1 cellular context compared by ENCODE assay signal in genomic region chr2:134119672-134120159, GRCh38.
TF ChIP-seq lines count a peak whose summit lies in the region.

No MANE protein-coding gene starts in this region.

TF ChIP-seq in HepG2, 621 proteins besides CTCF, POLR2A, EP300 and RAD21 (continued from another document and continues in another):
- TF ChIP-seq, protein P1, sequence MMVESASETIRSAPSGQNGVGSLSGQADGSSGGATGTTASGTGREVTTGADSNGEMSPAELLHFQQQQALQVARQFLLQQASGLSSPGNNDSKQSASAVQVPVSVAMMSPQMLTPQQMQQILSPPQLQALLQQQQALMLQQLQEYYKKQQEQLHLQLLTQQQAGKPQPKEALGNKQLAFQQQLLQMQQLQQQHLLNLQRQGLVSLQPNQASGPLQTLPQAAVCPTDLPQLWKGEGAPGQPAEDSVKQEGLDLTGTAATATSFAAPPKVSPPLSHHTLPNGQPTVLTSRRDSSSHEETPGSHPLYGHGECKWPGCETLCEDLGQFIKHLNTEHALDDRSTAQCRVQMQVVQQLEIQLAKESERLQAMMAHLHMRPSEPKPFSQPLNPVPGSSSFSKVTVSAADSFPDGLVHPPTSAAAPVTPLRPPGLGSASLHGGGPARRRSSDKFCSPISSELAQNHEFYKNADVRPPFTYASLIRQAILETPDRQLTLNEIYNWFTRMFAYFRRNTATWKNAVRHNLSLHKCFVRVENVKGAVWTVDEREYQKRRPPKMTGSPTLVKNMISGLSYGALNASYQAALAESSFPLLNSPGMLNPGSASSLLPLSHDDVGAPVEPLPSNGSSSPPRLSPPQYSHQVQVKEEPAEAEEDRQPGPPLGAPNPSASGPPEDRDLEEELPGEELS (CRISPR knock-in tag; IDR thresholded peaks at IDR 0.05): peak; percentile 58
- TF ChIP-seq ZNF577 (CRISPR knock-in tag; IDR thresholded peaks at IDR 0.05; ENCODE audit: borderline replicate concordance, low read depth) (no peak), ZBTB21 (CRISPR knock-in tag; IDR thresholded peaks at IDR 0.05) (no peak), ZNF83 (CRISPR knock-in tag; IDR thresholded peaks at IDR 0.05; ENCODE audit: borderline replicate concordance) (no peak; the same call in 1 of the 2 replicates), AGO2 (optimal IDR thresholded peaks at IDR 0.05; ENCODE audit: low read depth, low read length) (no peak), MTF2 (CRISPR knock-in tag; IDR thresholded peaks at IDR 0.05; ENCODE audit: borderline replicate concordance) (no peak), PAX8 (CRISPR knock-in tag; IDR thresholded peaks at IDR 0.05; ENCODE audit: borderline replicate concordance) (0 out of 2 replicates have a peak, but pooled peaks have one; percentile 42), MIER3 (CRISPR knock-in tag; IDR thresholded peaks at IDR 0.05; ENCODE audit: borderline replicate concordance) (no peak), ZNF75D (CRISPR knock-in tag; IDR thresholded peaks at IDR 0.05; ENCODE audit: borderline replicate concordance) (no peak), PREB (CRISPR knock-in tag; IDR thresholded peaks at IDR 0.05) (peak; percentile 42; the same call in 1 of the 2 replicates), ZNF121 (CRISPR knock-in tag; IDR thresholded peaks at IDR 0.05) (no peak), NAIF1 (CRISPR knock-in tag; IDR thresholded peaks at IDR 0.05; ENCODE audit: borderline replicate concordance) (no peak), GATAD1 (CRISPR knock-in tag; IDR thresholded peaks at IDR 0.05) (peak; percentile 51; the same call in 1 of the 2 replicates), ZNF720 (CRISPR knock-in tag; IDR thresholded peaks at IDR 0.05) (no peak), PHF20 (CRISPR knock-in tag; IDR thresholded peaks at IDR 0.05) (no peak; the same call in 1 of the 2 replicates), SMYD3 (CRISPR knock-in tag; IDR thresholded peaks at IDR 0.05) (no peak), ZNF124 (CRISPR knock-in tag; IDR thresholded peaks at IDR 0.05) (no peak; the same call in 1 of the 2 replicates), ZFP82 (CRISPR knock-in tag; IDR thresholded peaks at IDR 0.05; ENCODE audit: borderline replicate concordance) (no peak), ZBTB20 (CRISPR knock-in tag; IDR thresholded peaks at IDR 0.05; ENCODE audit: borderline replicate concordance, low read depth) (no peak), ZC3H4 (CRISPR knock-in tag; IDR thresholded peaks at IDR 0.05; ENCODE audit: borderline replicate concordance) (no peak), ZSCAN31 (CRISPR knock-in tag; IDR thresholded peaks at IDR 0.05; ENCODE audit: low read depth) (no peak; the same call in 1 of the 2 replicates), MATR3 (CRISPR knock-in tag; IDR thresholded peaks at IDR 0.05) (no peak), ZNF883 (CRISPR knock-in tag; IDR thresholded peaks at IDR 0.05; ENCODE audit: not compliant biosample characterization) (peak; percentile 40), MLLT10 (CRISPR knock-in tag; IDR thresholded peaks at IDR 0.05) (no peak), TBX2 (CRISPR knock-in tag; IDR thresholded peaks at IDR 0.05; ENCODE audit: borderline replicate concordance) (peak; percentile 56; the same call in 1 of the 2 replicates), YEATS4 (CRISPR knock-in tag; IDR thresholded peaks at IDR 0.05; ENCODE audit: borderline replicate concordance) (peak; percentile 59), REPIN1 (CRISPR knock-in tag; IDR thresholded peaks at IDR 0.05; ENCODE audit: borderline replicate concordance, low read depth) (0 out of 2 replicates have a peak, but pooled peaks have one; percentile 64), REST (IDR thresholded peaks at IDR 0.05; ENCODE audit: borderline replicate concordance in 1 of 2, low read depth in 1 of 2, low read length in 2 of 2) (peak in 1 of 2 experiments; percentile 44; a peak in 1 of 4 replicates), MTA3 (CRISPR knock-in tag; IDR thresholded peaks at IDR 0.05) (no peak), TOPORS (CRISPR knock-in tag; IDR thresholded peaks at IDR 0.05) (no peak), FOXC1 (CRISPR knock-in tag; IDR thresholded peaks at IDR 0.05; ENCODE audit: borderline replicate concordance) (no peak), RBAK (CRISPR knock-in tag; IDR thresholded peaks at IDR 0.05) (no peak), ZNF792 (CRISPR knock-in tag; IDR thresholded peaks at IDR 0.05) (peak; percentile 42; the same call in 1 of the 2 replicates), MLXIP (CRISPR knock-in tag; IDR thresholded peaks at IDR 0.05; ENCODE audit: borderline replicate concordance) (0 out of 2 replicates have a peak, but pooled peaks have one; percentile 43), HNRNPLL (IDR thresholded peaks at IDR 0.05; ENCODE audit: low read depth, low read length, poor library complexity, severe bottlenecking) (peak; percentile 52), ZNF768 (CRISPR knock-in tag; IDR thresholded peaks at IDR 0.05) (peak; percentile 80), ISL2 (CRISPR knock-in tag; IDR thresholded peaks at IDR 0.05) (peak; percentile 72), ZNF282 (IDR thresholded peaks at IDR 0.05; ENCODE audit: partially characterized antibody) (no peak), HNRNPUL1 (IDR thresholded peaks at IDR 0.05; ENCODE audit: low read depth, low read length) (no peak), ZFP37 (CRISPR knock-in tag; IDR thresholded peaks at IDR 0.05; ENCODE audit: borderline replicate concordance) (0 out of 2 replicates have a peak, but pooled peaks have one; percentile 41), GTF2F1 (IDR thresholded peaks at IDR 0.05; ENCODE audit: low read length) (no peak), ESRRA (CRISPR knock-in tag; IDR thresholded peaks at IDR 0.05; ENCODE audit: low read depth) (no peak), CBX2 (IDR thresholded peaks at IDR 0.05; ENCODE audit: low read depth, low read length) (no peak), CBX2 (CRISPR knock-in tag; IDR thresholded peaks at IDR 0.05; ENCODE audit: low read depth) (no peak), GABPA (IDR thresholded peaks at IDR 0.05; ENCODE audit: low read depth, low read length) (no peak), GABPA (CRISPR knock-in tag; IDR thresholded peaks at IDR 0.05; ENCODE audit: low read depth) (0 out of 2 replicates have a peak, but pooled peaks have one; percentile 12), RORA (CRISPR knock-in tag; IDR thresholded peaks at IDR 0.05) (no peak), CREBL2 (CRISPR knock-in tag; IDR thresholded peaks at IDR 0.05; ENCODE audit: borderline replicate concordance) (no peak)
- TF ChIP-seq, protein P2, sequence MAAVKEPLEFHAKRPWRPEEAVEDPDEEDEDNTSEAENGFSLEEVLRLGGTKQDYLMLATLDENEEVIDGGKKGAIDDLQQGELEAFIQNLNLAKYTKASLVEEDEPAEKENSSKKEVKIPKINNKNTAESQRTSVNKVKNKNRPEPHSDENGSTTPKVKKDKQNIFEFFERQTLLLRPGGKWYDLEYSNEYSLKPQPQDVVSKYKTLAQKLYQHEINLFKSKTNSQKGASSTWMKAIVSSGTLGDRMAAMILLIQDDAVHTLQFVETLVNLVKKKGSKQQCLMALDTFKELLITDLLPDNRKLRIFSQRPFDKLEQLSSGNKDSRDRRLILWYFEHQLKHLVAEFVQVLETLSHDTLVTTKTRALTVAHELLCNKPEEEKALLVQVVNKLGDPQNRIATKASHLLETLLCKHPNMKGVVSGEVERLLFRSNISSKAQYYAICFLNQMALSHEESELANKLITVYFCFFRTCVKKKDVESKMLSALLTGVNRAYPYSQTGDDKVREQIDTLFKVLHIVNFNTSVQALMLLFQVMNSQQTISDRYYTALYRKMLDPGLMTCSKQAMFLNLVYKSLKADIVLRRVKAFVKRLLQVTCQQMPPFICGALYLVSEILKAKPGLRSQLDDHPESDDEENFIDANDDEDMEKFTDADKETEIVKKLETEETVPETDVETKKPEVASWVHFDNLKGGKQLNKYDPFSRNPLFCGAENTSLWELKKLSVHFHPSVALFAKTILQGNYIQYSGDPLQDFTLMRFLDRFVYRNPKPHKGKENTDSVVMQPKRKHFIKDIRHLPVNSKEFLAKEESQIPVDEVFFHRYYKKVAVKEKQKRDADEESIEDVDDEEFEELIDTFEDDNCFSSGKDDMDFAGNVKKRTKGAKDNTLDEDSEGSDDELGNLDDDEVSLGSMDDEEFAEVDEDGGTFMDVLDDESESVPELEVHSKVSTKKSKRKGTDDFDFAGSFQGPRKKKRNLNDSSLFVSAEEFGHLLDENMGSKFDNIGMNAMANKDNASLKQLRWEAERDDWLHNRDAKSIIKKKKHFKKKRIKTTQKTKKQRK (IDR thresholded peaks at IDR 0.05; ENCODE audit: low read length): no peak
- TF ChIP-seq, protein P3, sequence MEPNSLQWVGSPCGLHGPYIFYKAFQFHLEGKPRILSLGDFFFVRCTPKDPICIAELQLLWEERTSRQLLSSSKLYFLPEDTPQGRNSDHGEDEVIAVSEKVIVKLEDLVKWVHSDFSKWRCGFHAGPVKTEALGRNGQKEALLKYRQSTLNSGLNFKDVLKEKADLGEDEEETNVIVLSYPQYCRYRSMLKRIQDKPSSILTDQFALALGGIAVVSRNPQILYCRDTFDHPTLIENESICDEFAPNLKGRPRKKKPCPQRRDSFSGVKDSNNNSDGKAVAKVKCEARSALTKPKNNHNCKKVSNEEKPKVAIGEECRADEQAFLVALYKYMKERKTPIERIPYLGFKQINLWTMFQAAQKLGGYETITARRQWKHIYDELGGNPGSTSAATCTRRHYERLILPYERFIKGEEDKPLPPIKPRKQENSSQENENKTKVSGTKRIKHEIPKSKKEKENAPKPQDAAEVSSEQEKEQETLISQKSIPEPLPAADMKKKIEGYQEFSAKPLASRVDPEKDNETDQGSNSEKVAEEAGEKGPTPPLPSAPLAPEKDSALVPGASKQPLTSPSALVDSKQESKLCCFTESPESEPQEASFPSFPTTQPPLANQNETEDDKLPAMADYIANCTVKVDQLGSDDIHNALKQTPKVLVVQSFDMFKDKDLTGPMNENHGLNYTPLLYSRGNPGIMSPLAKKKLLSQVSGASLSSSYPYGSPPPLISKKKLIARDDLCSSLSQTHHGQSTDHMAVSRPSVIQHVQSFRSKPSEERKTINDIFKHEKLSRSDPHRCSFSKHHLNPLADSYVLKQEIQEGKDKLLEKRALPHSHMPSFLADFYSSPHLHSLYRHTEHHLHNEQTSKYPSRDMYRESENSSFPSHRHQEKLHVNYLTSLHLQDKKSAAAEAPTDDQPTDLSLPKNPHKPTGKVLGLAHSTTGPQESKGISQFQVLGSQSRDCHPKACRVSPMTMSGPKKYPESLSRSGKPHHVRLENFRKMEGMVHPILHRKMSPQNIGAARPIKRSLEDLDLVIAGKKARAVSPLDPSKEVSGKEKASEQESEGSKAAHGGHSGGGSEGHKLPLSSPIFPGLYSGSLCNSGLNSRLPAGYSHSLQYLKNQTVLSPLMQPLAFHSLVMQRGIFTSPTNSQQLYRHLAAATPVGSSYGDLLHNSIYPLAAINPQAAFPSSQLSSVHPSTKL (CRISPR knock-in tag; IDR thresholded peaks at IDR 0.05): peak; percentile 51; the same call in 1 of the 2 replicates
- TF ChIP-seq, protein P4, sequence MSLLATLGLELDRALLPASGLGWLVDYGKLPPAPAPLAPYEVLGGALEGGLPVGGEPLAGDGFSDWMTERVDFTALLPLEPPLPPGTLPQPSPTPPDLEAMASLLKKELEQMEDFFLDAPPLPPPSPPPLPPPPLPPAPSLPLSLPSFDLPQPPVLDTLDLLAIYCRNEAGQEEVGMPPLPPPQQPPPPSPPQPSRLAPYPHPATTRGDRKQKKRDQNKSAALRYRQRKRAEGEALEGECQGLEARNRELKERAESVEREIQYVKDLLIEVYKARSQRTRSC (CRISPR knock-in tag; IDR thresholded peaks at IDR 0.05; ENCODE audit: low read depth): no peak
